ENCODE assay signal across 16 cellular contexts in genomic region chr4:107643021-107643420, GRCh38.
"Had no signal": no experiment of that assay in that cellular context is flagged by ENCODE, and none has a peak within 500 bp of the region (broad histone marks: within the 10 kb centered on the region; RNA-seq: fewer than 3 reads in every experiment).

No MANE protein-coding gene starts in this region.

- H3K27me3 Mint-ChIP-seq: naive thymus-derived CD8-positive, alpha-beta T cell; type B pancreatic cell had no signal

- ATAC-seq: foreskin keratinocyte; left lobe of liver; naive thymus-derived CD8-positive, alpha-beta T cell had no signal

- DNase-seq: effector CD8-positive, alpha-beta T cell; foreskin keratinocyte; head of caudate nucleus; hippocampal formation; mammary epithelial cell; naive thymus-derived CD8-positive, alpha-beta T cell; sigmoid colon; small intestine; stimulated activated CD4-positive, alpha-beta T cell treated with anti-CD3 and anti-CD28 coated beads, Interleukin-2, amount 100 ng/mL, for 48 hours; stimulated activated naive CD4-positive, alpha-beta T cell treated with Interleukin-2 at 50 U/mL for 16 hours; thyroid gland had no signal

- H3K4me3 ChIP-seq: coronary artery, sigmoid colon, suprapubic skin, thyroid gland had no signal

- H3K9me3 ChIP-seq: neutrophil, sigmoid colon, suprapubic skin, thyroid gland had no signal

- H3K4me1 ChIP-seq: foreskin keratinocyte, thyroid gland had no signal

- H3K4me3 Mint-ChIP-seq: naive thymus-derived CD8-positive, alpha-beta T cell; type B pancreatic cell had no signal

- H3K27me3 ChIP-seq: foreskin keratinocyte, neutrophil, sigmoid colon, suprapubic skin, thyroid gland had no signal

- H3K27ac ChIP-seq: coronary artery, foreskin keratinocyte, neutrophil, suprapubic skin, thyroid gland had no signal

- H3K9me3 Mint-ChIP-seq: naive thymus-derived CD8-positive, alpha-beta T cell; type B pancreatic cell had no signal
